ENCODE assay signal across 19 cellular contexts in the genomic region with DNA sequence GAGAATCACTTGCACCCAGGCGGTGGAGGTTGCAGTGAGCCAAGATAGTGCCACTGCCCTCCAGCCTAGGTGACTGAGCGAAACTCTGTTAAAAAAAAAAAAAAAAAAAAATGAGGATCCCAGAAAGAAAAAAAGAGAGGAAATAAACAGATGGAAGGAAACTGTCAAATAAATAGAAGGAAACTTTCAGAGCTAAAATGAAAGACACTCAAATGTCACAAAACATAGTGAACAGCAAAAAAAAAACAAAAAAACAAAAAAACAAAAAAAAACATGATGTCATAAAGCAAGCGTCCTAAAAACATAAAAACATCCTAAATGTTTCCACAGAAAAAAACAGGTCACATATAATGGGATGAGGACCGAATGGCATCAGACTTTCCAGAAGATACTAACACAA.
"Had no signal": no experiment of that assay in that cellular context is flagged by ENCODE, and none has a peak within 500 bp of the region (broad histone marks: within the 10 kb centered on the region; RNA-seq: fewer than 3 reads in every experiment).

No MANE protein-coding gene starts in this region.

- H3K4me2 ChIP-seq: smooth muscle cell had no signal

- H3K27me3 ChIP-seq: esophagus squamous epithelium, testis had no signal

- DNase-seq: activated CD4-positive, alpha-beta T cell treated with anti-CD3 and anti-CD28 coated beads, Interleukin-2, amount 10 ng/mL, durations not matched to agents 24 days and 14 days; activated CD4-positive, CD25-positive, alpha-beta regulatory T cell; activated CD8-positive, alpha-beta T cell treated with anti-CD3 and anti-CD28 coated beads, Interleukin-2, amount 10 ng/mL, durations not matched to agents 7 days and 5 days; activated effector memory CD4-positive, alpha-beta T cell treated with anti-CD3 and anti-CD28 coated beads, Interleukin-2, amount 50 U/mL, for 16 hours; activated naive CD4-positive, alpha-beta T cell treated with anti-CD3 and anti-CD28 coated beads, Interleukin-2, amount 50 U/mL, for 16 hours; activated T-cell treated with anti-CD3 and anti-CD28 coated beads, Interleukin-2, amount 50 U/mL, for 4 hours; cerebellar nuclear complex; effector CD8-positive, alpha-beta T cell; esophagus squamous epithelium; hippocampal formation; lower lobe of right lung; occipital lobe; stimulated activated CD4-positive, alpha-beta T cell treated with anti-CD3 and anti-CD28 coated beads, Interleukin-4, amount 100 ng/mL, for 1 hour; testis had no signal

- ATAC-seq: activated CD8-positive, alpha-beta T cell treated with anti-CD3 and anti-CD28 coated beads, Interleukin-2, amount 10 ng/mL, durations not matched to agents 7 days and 5 days; activated T-cell treated with anti-CD3 and anti-CD28 coated beads, Interleukin-2, amount 50 U/mL, for 4 hours; lower lobe of right lung; sciatic nerve had no signal

- H3K9me3 Mint-ChIP-seq: activated CD4-positive, alpha-beta T cell treated with anti-CD3 and anti-CD28 coated beads, Interleukin-2, amount 10 ng/mL, durations not matched to agents 24 days and 14 days; activated T-cell treated with anti-CD3 and anti-CD28 coated beads, Interleukin-2, amount 50 U/mL, for 4 hours; dendritic cell treated with granulocyte-macrophage colony-stimulating factor and Interleukin-4, amounts not matched to agents 40 ng/mL and 50 ng/mL, for 4 days; nephron; type B pancreatic cell had no signal

- H3K27ac ChIP-seq: esophagus squamous epithelium, lower lobe of right lung, testis had no signal

- H3K27me3 Mint-ChIP-seq: activated CD4-positive, alpha-beta T cell treated with anti-CD3 and anti-CD28 coated beads, Interleukin-2, amount 10 ng/mL, durations not matched to agents 24 days and 14 days; dendritic cell treated with granulocyte-macrophage colony-stimulating factor and Interleukin-4, amounts not matched to agents 40 ng/mL and 50 ng/mL, for 4 days; type B pancreatic cell had no signal

- H3K4me3 Mint-ChIP-seq: activated CD4-positive, alpha-beta T cell treated with anti-CD3 and anti-CD28 coated beads, Interleukin-2, amount 10 ng/mL, durations not matched to agents 24 days and 14 days; activated CD8-positive, alpha-beta T cell treated with anti-CD3 and anti-CD28 coated beads, Interleukin-2, amount 10 ng/mL, durations not matched to agents 7 days and 5 days; activated T-cell treated with anti-CD3 and anti-CD28 coated beads, Interleukin-2, amount 50 U/mL, for 4 hours; dendritic cell treated with granulocyte-macrophage colony-stimulating factor and Interleukin-4, amounts not matched to agents 40 ng/mL and 50 ng/mL, for 4 days had no signal

- H3K4me3 ChIP-seq: esophagus squamous epithelium, lower lobe of right lung, smooth muscle cell, testis had no signal

- H3K27ac Mint-ChIP-seq: activated CD4-positive, alpha-beta T cell treated with anti-CD3 and anti-CD28 coated beads, Interleukin-2, amount 10 ng/mL, durations not matched to agents 24 days and 14 days; activated CD8-positive, alpha-beta T cell treated with anti-CD3 and anti-CD28 coated beads, Interleukin-2, amount 10 ng/mL, durations not matched to agents 7 days and 5 days; dendritic cell treated with granulocyte-macrophage colony-stimulating factor and Interleukin-4, amounts not matched to agents 40 ng/mL and 50 ng/mL, for 4 days; type B pancreatic cell had no signal

- H3K9me3 ChIP-seq: esophagus squamous epithelium, lower lobe of right lung, testis had no signal
